8 cellular contexts compared by ENCODE assay signal in genomic region chr15:92901053-92901761, GRCh38. TPM values are rescaled to one million over a fixed set of nuclear protein-coding genes. Genes with fewer than 3 reads are reported as not detected.
DNase-seq lines count a peak whose midpoint lies in the region; ATAC-seq and TF ChIP-seq lines count a peak whose summit lies in the region.

No MANE protein-coding gene starts in this region.

- TSS peak; percentile 52 for BruUV-seq in HCT116 (replicated peaks; lab: Mats Ljungman, UMichigan)

- DNase-seq in A172 (ENCODE audit: low spot score) (peak; percentile 20), HCT116 (ENCODE audit: low read depth, low spot score) (no peak), adipocyte (ENCODE audit: low read depth) (no peak), left lung (no peak), thyroid gland (no peak), islet precursor cell (no peak), HCEC 1CT (no peak)

- H3K27ac ChIP-seq in HCT116 (ENCODE audit: low read depth, low read length) (peak overlapping the region; percentile 97; the same call in 1 of the 2 replicates), left lung (peak overlapping the region; percentile 98 to 99), thyroid gland (peak overlapping the region; percentile 98 to 100 (median 98))

- H3K27me3 ChIP-seq in HCT116 (ENCODE audit: insufficient read depth, low read length) (no peaks in the 10 kb centered on the region), adipocyte (replicated peaks; ENCODE audit: control insufficient read depth, insufficient read depth, low read length) (no peaks in the 10 kb centered on the region), left lung (no peaks in the 10 kb centered on the region), thyroid gland (no peaks in the 10 kb centered on the region)

- H3K79me2 ChIP-seq in HCT116 (ENCODE audit: insufficient read depth, low read length), result peaks cover 91% of the 10 kb centered on the region

- H3K4me2 ChIP-seq in HCT116 (ENCODE audit: low read length), result peak overlapping the region; percentile 82

- intact Hi-C loops in HCT116 (cut with micrococcal nuclease) (loop anchor here (5.0 kb wide), 1 partner anchor 79 kb away; no protein-coding TSS in a partner anchor), left lung (cut with DNase I) (no loop called here), thyroid gland (cut with DNase I) (no loop called here)

- H3K36me3 ChIP-seq in HCT116 (ENCODE audit: control insufficient read depth in 1 of 2, insufficient read depth in 2 of 2, low read length in 2 of 2), result peaks cover 8 to 18% of the 10 kb centered on the region in 2 experiments
- peaks cover 32% of the 10 kb centered on the region for H3K36me3 ChIP-seq in adipocyte (ENCODE audit: control insufficient read depth, insufficient read depth, low read length, severe bottlenecking)
- peaks cover 0 to 28% of the 10 kb centered on the region in 2 donors for H3K36me3 ChIP-seq in left lung
- H3K36me3 ChIP-seq in thyroid gland, result no peaks in the 10 kb centered on the region

- TF ChIP-seq POLR2A in HCT116 (IDR thresholded peaks at IDR 0.05; ENCODE audit: borderline replicate concordance, extremely low read depth, insufficient read depth, insufficient read length) (no peak), thyroid gland (IDR thresholded peaks at IDR 0.05) (no peak)

- TF ChIP-seq RAD21 in HCT116 (IDR thresholded peaks at IDR 0.05; ENCODE audit: low read depth), result no peak

- no peak overlapping the region for H2AFZ ChIP-seq in HCT116 (ENCODE audit: low read depth, low read length, poor library complexity, severe bottlenecking)

- WGBS in thyroid gland, 2 donors, result 0% methylated on average over 9 of the region's 9 CpGs

- TF ChIP-seq CTCF in HCT116 (IDR thresholded peaks at IDR 0.05 in 2 of 3, conservative IDR thresholded peaks at IDR 0.05 in 1 of 3; ENCODE audit: borderline replicate concordance in 1 of 3, insufficient read depth in 1 of 3, low read depth in 2 of 3, low read length in 2 of 3) (no peak), left lung (IDR thresholded peaks at IDR 0.05) (no peak), thyroid gland (IDR thresholded peaks at IDR 0.05) (no peak)

- peaks cover 6% of the 10 kb centered on the region; the same call in 1 of the 2 replicates for H4K20me1 ChIP-seq in HCT116 (ENCODE audit: insufficient read depth)

- H3K4me1 ChIP-seq in HCT116 (ENCODE audit: control insufficient read depth in 1 of 2, insufficient read depth in 2 of 2, low read length in 2 of 2) (peaks cover 30 to 51% of the 10 kb centered on the region in 2 experiments), adipocyte (ENCODE audit: control insufficient read depth, insufficient read depth, low read length) (peaks cover 34% of the 10 kb centered on the region), left lung (peaks cover 25 to 65% of the 10 kb centered on the region in 2 donors), thyroid gland (peaks cover 16 to 27% of the 10 kb centered on the region in 2 donors)

- H3K9me3 ChIP-seq in HCT116 (ENCODE audit: control insufficient read depth in 1 of 2, insufficient read depth in 1 of 2, low read depth in 1 of 2, low read length in 2 of 2), result no peaks in the 10 kb centered on the region
- no peaks in the 10 kb centered on the region for H3K9me3 ChIP-seq in adipocyte (ENCODE audit: control insufficient read depth, low read length)
- H3K9me3 ChIP-seq in left lung, result no peaks in the 10 kb centered on the region
- H3K9me3 ChIP-seq in thyroid gland, result no peaks in the 10 kb centered on the region

- 0 out of 2 replicates have a peak, but pooled peaks cover 4% of the 10 kb centered on the region for H3K9me2 ChIP-seq in HCT116 (ENCODE audit: insufficient read depth)

- no peak for ATAC-seq in HCT116
- ATAC-seq in left lung, result no peak
- ATAC-seq in HG02870 (IDR thresholded peaks at IDR 0.05; ENCODE audit: unreplicated experiment), result no peak

- CTCF ChIA-PET in HCT116 (lab: Charles Lee), result interaction anchor here (1.2 to 2.3 kb wide), 5 partner anchors 14 to 104 kb away, joined by 3 to 17 read pairs (median 8); no protein-coding TSS in a partner anchor

- POLR2A ChIA-PET in HCT116 (lab: Charles Lee), result interaction anchor here (0.8 to 5.2 kb wide), 15 partner anchors 8 to 103 kb away, joined by 3 to 93 read pairs (median 6); no protein-coding TSS in a partner anchor

- RAD21 ChIA-PET in HCT116 (lab: Charles Lee; ENCODE audit: low non-redundant PET in 1 of 2, low total read pairs in 2 of 2, uncharacterized antibody in 2 of 2, unreplicated experiment in 2 of 2), result interaction anchor here in 1 of 2 experiments (1.0 kb wide), 1 partner anchor 99 kb away, joined by 8 read pairs; no protein-coding TSS in a partner anchor

- H3K9ac ChIP-seq in HCT116 (ENCODE audit: low read length), result peak overlapping the region; percentile 87
- peak overlapping the region; percentile 99 for H3K9ac ChIP-seq in adipocyte (ENCODE audit: low read length)

- H3K4me3 ChIP-seq in HCT116 (replicated peaks in 1 of 2; ENCODE audit: low read depth in 1 of 2, low read length in 2 of 2) (peak overlapping the region; percentile 69 to 71), adipocyte (ENCODE audit: low read length) (peak overlapping the region; percentile 96), left lung (peak overlapping the region; percentile 40 to 62), thyroid gland (replicated peaks in 1 of 3) (peak overlapping the region; percentile 24 to 43 (median 41))

TF ChIP-seq in HCT116, 20 proteins besides CTCF, POLR2A, EP300 and RAD21:
- TF ChIP-seq MAX (IDR thresholded peaks at IDR 0.05), result no peak
- TF ChIP-seq POLR2AphosphoS5 (IDR thresholded peaks at IDR 0.05; ENCODE audit: low read depth, low read length), result peak; percentile 40; the same call in 1 of the 2 replicates

RNA-seq across cellular contexts. Expression of gene CHD2, which starts 1.1 kb away (rescaled TPM):
- 21.2 and 22.8 TPM in 2 replicates for total RNA-seq in A172 (2014; rRNA removed; shearing (Covaris generic))
- total RNA-seq in HCT116 (2021; ENCODE audit: unreplicated experiment) (116 TPM), left lung (100 to 1,000 TPM; 128 to 135 TPM), thyroid gland (100 to 1,000 TPM; 149 to 299 (median 213) TPM)
- 64.4 and 68.7 TPM in 2 replicates for polyA plus RNA-seq in HCT116 (2012)

Comparison
In these comparisons a context has a peak if more than half of its experiments do, and no peak if none do; other contexts are left out.
1. H3K4me3 ChIP-seq: peak in every context shown above with its lines; median percentile 96 in adipocyte; 70 in HCT116; 51 in left lung; 41 in thyroid gland.